Comparison of ENCODE assay signal across 13 cellular contexts in the genomic region with DNA sequence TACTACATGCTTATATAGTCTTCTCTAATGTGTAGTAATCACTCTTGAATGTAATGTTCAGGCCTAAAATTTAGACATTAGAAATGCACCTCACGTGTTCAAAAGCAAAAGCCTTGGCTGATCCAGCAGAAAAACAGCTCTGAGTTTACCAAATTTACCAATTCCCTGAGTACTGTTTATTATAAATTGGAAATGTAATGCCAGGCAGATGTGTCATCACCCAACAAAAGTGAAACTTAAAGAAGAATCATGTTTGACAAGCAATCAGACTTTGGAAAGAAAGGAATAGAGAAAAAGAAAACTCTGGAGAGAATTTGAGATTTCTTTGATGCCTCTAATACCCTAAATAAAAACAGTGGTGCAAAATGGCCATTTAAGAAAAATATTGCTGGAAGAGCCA. TPM values are rescaled to one million over a fixed set of nuclear protein-coding genes. Genes with fewer than 3 reads are reported as not detected.
DNase-seq lines count a peak whose midpoint lies in the region; TF ChIP-seq lines count a peak whose summit lies in the region.
"Had no signal": no experiment of that assay in that cellular context is flagged by ENCODE, and none has a peak within 500 bp of the region (broad histone marks: within the 10 kb centered on the region; RNA-seq: fewer than 3 reads in every experiment).

No MANE protein-coding gene starts in this region.

- no peaks in the 10 kb centered on the region for H3K4me1 Mint-ChIP-seq in type B pancreatic cell (ENCODE audit: unreplicated experiment)
- H3K4me1 Mint-ChIP-seq: activated naive CD8-positive, alpha-beta T cell treated with anti-CD3 and anti-CD28 coated beads for 36 hours; stimulated activated memory B cell treated with anti-CD40 and anti-IgM and Interleukin-4, amounts not matched to agents 10 μg/mL and 1 μg/mL and 100 μg/mL, for 72 hours had no signal

- H3K27me3 Mint-ChIP-seq in type B pancreatic cell, result peaks cover 10% of the 10 kb centered on the region
- H3K27me3 Mint-ChIP-seq: stimulated activated memory B cell treated with anti-CD40 and anti-IgM and Interleukin-4, amounts not matched to agents 10 μg/mL and 1 μg/mL and 100 μg/mL, for 72 hours had no signal

- H3K4me3 Mint-ChIP-seq in type B pancreatic cell, result no peak overlapping the region
- H3K4me3 Mint-ChIP-seq: activated naive CD8-positive, alpha-beta T cell treated with anti-CD3 and anti-CD28 coated beads for 36 hours; activated T-cell treated with anti-CD3 and anti-CD28 coated beads, Interleukin-2, amount 50 U/mL, for 24 hours; stimulated activated memory B cell treated with anti-CD40 and anti-IgM and Interleukin-4, amounts not matched to agents 10 μg/mL and 1 μg/mL and 100 μg/mL, for 72 hours had no signal

- TF ChIP-seq CTCF in cardiac fibroblast (IDR thresholded peaks at IDR 0.05; ENCODE audit: low read depth, low read length) (no peak), type B pancreatic cell (conservative IDR thresholded peaks at IDR 0.05) (no peak)

- no peak overlapping the region for H3K27ac Mint-ChIP-seq in type B pancreatic cell
- H3K27ac Mint-ChIP-seq: activated naive CD8-positive, alpha-beta T cell treated with anti-CD3 and anti-CD28 coated beads for 36 hours; activated T-cell treated with anti-CD3 and anti-CD28 coated beads, Interleukin-2, amount 50 U/mL, for 24 hours; stimulated activated memory B cell treated with anti-CD40 and anti-IgM and Interleukin-4, amounts not matched to agents 10 μg/mL and 1 μg/mL and 100 μg/mL, for 72 hours had no signal

- in situ Hi-C loops in ACHN (cut with HindIII; ENCODE audit: low pct_ligation_motif_present, low pct_unique_long_range_greater_than_20kb, low sequenced_read_pairs), result no loop called here

- H3K9me3 Mint-ChIP-seq in type B pancreatic cell, result no peaks in the 10 kb centered on the region
- H3K9me3 Mint-ChIP-seq: activated naive CD8-positive, alpha-beta T cell treated with anti-CD3 and anti-CD28 coated beads for 36 hours; activated T-cell treated with anti-CD3 and anti-CD28 coated beads, Interleukin-2, amount 50 U/mL, for 24 hours; stimulated activated memory B cell treated with anti-CD40 and anti-IgM and Interleukin-4, amounts not matched to agents 10 μg/mL and 1 μg/mL and 100 μg/mL, for 72 hours had no signal

- no peaks in the 10 kb centered on the region for H3K36me3 Mint-ChIP-seq in type B pancreatic cell
- H3K36me3 Mint-ChIP-seq: activated naive CD8-positive, alpha-beta T cell treated with anti-CD3 and anti-CD28 coated beads for 36 hours; stimulated activated memory B cell treated with anti-CD40 and anti-IgM and Interleukin-4, amounts not matched to agents 10 μg/mL and 1 μg/mL and 100 μg/mL, for 72 hours had no signal

- H3K4me3 ChIP-seq in cardiac fibroblast (replicated peaks in 1 of 2; ENCODE audit: low read depth in 2 of 2, low read length in 2 of 2), result no peak overlapping the region
- H3K4me3 ChIP-seq: ovary, skin epidermis had no signal

- DNase-seq in ACHN (peak; percentile 38), HT1080 (ENCODE audit: low read depth) (peak; percentile 8), cardiac fibroblast (ENCODE audit: low read depth in 2 of 2) (peak; percentile 28 to 71), kidney tubule cell (ENCODE audit: low spot score) (peak; percentile 47), MV-4-11 (lab: John Stamatoyannopoulos, UW) (no peak), NCI-H345 treated with DMSO at 0.1 percent for 48 hours (lab: John Stamatoyannopoulos, UW; ENCODE audit: unreplicated experiment) (no peak), type B pancreatic cell (ENCODE audit: extremely low spot score, unreplicated experiment) (no peak)
- no peak for DNase-seq in activated CD4-positive, CD25-positive, alpha-beta regulatory T cell (lab: John Stamatoyannopoulos, UW)
- DNase-seq: activated T-cell treated with anti-CD3 and anti-CD28 coated beads, Interleukin-2, amount 50 U/mL, for 24 hours had no signal

RNA-seq across cellular contexts. Expression of gene STRAP, which starts 26.5 kb away (rescaled TPM):
- total RNA-seq in HT1080 (2014; rRNA removed; shearing (Covaris generic)), result 116 and 118 TPM in 2 replicates
- polyA plus RNA-seq in HT1080 (2015; cell fraction: cytosol; rRNA removed), result 342 and 365 TPM in 2 replicates
- 187 and 200 TPM in 2 replicates for polyA plus RNA-seq in HT1080 (2015; cell fraction: nucleus; rRNA removed)
- total RNA-seq in type B pancreatic cell (ENCODE audit: low replicate concordance), result 140 and 258 TPM in 2 replicates

RNA-seq across cellular contexts. Expression of gene DERA, which starts 55.5 kb away (rescaled TPM):
- 33.7 and 50.8 TPM in 2 replicates for total RNA-seq in HT1080 (2014; rRNA removed; shearing (Covaris generic))
- 51.6 and 52.5 TPM in 2 replicates for polyA plus RNA-seq in HT1080 (2015; cell fraction: cytosol; rRNA removed)
- 24.2 and 25.7 TPM in 2 replicates for polyA plus RNA-seq in HT1080 (2015; cell fraction: nucleus; rRNA removed)
- total RNA-seq in type B pancreatic cell (ENCODE audit: low replicate concordance), result 33.9 and 71.9 TPM in 2 replicates

Comparison
In these comparisons a context has a peak if more than half of its experiments do, and no peak if none do; other contexts are left out.
1. DNase-seq: peak in ACHN (single experiment), HT1080 (single experiment), cardiac fibroblast (2 of 2) and kidney tubule cell (single experiment); none in MV-4-11 (single experiment), NCI-H345 treated with DMSO at 0.1 percent for 48 hours (single experiment), type B pancreatic cell (single experiment) and activated CD4-positive, CD25-positive, alpha-beta regulatory T cell (0 of 4).